9 cellular contexts compared by ENCODE assay signal in the genomic region with DNA sequence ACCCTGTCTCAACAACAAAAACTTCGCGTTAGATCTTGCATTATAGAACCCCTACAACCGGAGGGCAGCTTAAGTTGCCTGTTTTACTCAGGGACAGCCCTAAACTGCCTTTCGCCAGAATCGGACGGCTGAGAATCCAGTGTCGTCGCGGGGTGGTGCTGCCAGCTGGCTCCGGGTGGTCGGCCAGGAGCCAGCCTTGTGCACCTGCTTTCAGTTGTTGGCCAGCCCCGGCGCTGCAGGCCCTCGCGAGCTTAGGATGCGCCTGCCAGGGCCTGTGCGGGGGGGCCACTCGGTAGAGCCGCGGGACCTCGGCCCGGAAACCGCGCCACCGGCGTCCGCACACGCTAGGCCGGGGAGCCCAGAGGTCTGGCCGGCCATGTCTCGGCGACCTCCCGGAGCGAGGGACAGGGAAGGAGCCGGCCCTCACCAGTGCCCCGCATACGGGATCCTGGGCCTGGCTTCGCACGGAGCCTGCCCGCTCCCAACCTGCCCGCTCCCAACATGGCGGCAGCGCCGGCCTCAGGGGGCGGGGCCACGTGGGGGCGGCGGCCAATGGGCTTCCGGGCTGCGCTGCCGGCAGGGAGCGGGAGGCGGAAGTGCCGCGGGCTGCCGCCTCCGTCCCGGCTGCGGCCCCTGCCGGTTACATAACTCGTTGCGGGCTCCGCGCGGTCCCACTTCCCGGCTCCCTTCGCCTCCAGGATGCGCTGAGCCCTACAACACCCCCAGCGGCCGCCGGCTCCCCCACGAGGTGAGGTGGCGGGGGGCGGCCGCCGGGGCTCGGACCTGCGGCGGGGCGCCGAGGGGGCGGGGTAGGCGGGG. TPM values are rescaled to one million over a fixed set of nuclear protein-coding genes. Genes with fewer than 3 reads are reported as not detected.
DNase-seq lines count a peak whose midpoint lies in the region; ATAC-seq and TF ChIP-seq lines count a peak whose summit lies in the region.
"Had no signal": no experiment of that assay in that cellular context is flagged by ENCODE, and none has a peak within 500 bp of the region (broad histone marks: within the 10 kb centered on the region; RNA-seq: fewer than 3 reads in every experiment).

No MANE protein-coding gene starts in this region.

- peaks cover 0 to 2% (median 0%) of the 10 kb centered on the region in 7 donors for H3K9me3 Mint-ChIP-seq in CD14-positive monocyte

- H3K27me3 ChIP-seq in liver (ENCODE audit: control insufficient read depth in 4 of 4, insufficient read depth in 4 of 4, low read length in 3 of 4) = no peaks in the 10 kb centered on the region

- H3K27me3 Mint-ChIP-seq in CD14-positive monocyte (ENCODE audit: low read depth in 3 of 3) = peaks cover 0 to 3% (median 2%) of the 10 kb centered on the region in 3 donors

- TF ChIP-seq CTCF in CD14-positive monocyte (IDR thresholded peaks at IDR 0.05) (peak; percentile 56), liver (IDR thresholded peaks at IDR 0.05; ENCODE audit: low read depth, low read length, missing input control) (peak; percentile 22)

- H3K4me1 ChIP-seq in liver (ENCODE audit: control insufficient read depth in 4 of 4, insufficient read depth in 4 of 4, low read length in 3 of 4) = peaks cover 9 to 44% (median 35%) of the 10 kb centered on the region in 4 donors

- peak; percentile 3 to 51 for TF ChIP-seq RAD21 in liver (IDR thresholded peaks at IDR 0.05)

- peak overlapping the region; percentile 76 to 90 for H3K4me3 Mint-ChIP-seq in CD14-positive monocyte

- peaks cover 3 to 6% of the 10 kb centered on the region in 2 donors for H3K36me3 Mint-ChIP-seq in CD14-positive monocyte

- ATAC-seq in GM19324 (IDR thresholded peaks at IDR 0.05; ENCODE audit: low FRiP score, unreplicated experiment) = peak; percentile 83
- peak; percentile 72 for ATAC-seq in HG03460 (IDR thresholded peaks at IDR 0.05; ENCODE audit: unreplicated experiment)

- WGBS in liver = under 1% methylated on average over 83 of the region's 83 CpGs

- DNase-seq in CD14-positive monocyte (ENCODE audit: low spot score) (peak; percentile 85), NCI-H510A treated with DMSO at 0.1 percent for 48 hours (lab: John Stamatoyannopoulos, UW) (peak; percentile 55), dedifferentiated amniotic fluid mesenchymal stem cell (ENCODE audit: extremely low spot score) (peak; percentile 78)
- peak; percentile 87 for DNase-seq in activated CD4-positive, alpha-beta T cell treated with anti-CD3 and anti-CD28 coated beads, Interleukin-2, amount 50 U/mL, for 1 hour
- peak; percentile 92 for DNase-seq in stimulated activated CD4-positive, alpha-beta T cell treated with anti-CD3 and anti-CD28 coated beads, Interleukin-4, amount 100 ng/mL, for 1 hour

- intact Hi-C loops in CD14-positive monocyte (cut with micrococcal nuclease) = loop anchor here (2.0 to 10.0 kb wide), 5 partner anchors 57 to 303 kb away; partner anchors contain the start of genes ZNF174 (in 2 of the 2), ZSCAN32 (in 2 of the 2) and ZNF263 (in 1 of the 2)

- peak overlapping the region; percentile 62 to 99 (median 89) for H3K4me3 ChIP-seq in liver (ENCODE audit: low read depth in 1 of 3, low read length in 3 of 3)

- no peaks in the 10 kb centered on the region for H3K9me3 ChIP-seq in liver (ENCODE audit: control insufficient read depth in 4 of 4, low read length in 3 of 4)

- H3K27ac Mint-ChIP-seq in CD14-positive monocyte = peak overlapping the region; percentile 23 to 89 (median 80)

- peaks cover 57% of the 10 kb centered on the region for H3K4me1 Mint-ChIP-seq in CD14-positive monocyte

- H3K27ac ChIP-seq in liver (ENCODE audit: low read depth in 1 of 2, low read length in 2 of 2) = peak overlapping the region; percentile 91 to 95

- peak overlapping the region; percentile 69 to 88 for H3K9ac ChIP-seq in liver (ENCODE audit: low read depth in 1 of 2, low read length in 2 of 2)

- H3K36me3 ChIP-seq in liver (ENCODE audit: control insufficient read depth in 4 of 4, insufficient read depth in 3 of 4, low read depth in 1 of 4, low read length in 3 of 4) = no peaks in the 10 kb centered on the region

TF ChIP-seq in liver, 16 proteins besides CTCF, POLR2A, EP300 and RAD21:
- TF ChIP-seq JUND (IDR thresholded peaks at IDR 0.05) (no peak), HNF4G (IDR thresholded peaks at IDR 0.05) (no peak), TAF1 (conservative IDR thresholded peaks at IDR 0.05) (no peak), SP1 (IDR thresholded peaks at IDR 0.05) (no peak), GABPA (IDR thresholded peaks at IDR 0.05 in 1 of 2, conservative IDR thresholded peaks at IDR 0.05 in 1 of 2) (peak in 1 of 2 donors; percentile 61), RXRA (IDR thresholded peaks at IDR 0.05) (peak in 1 of 2 donors; percentile 47), FOXA1 (IDR thresholded peaks at IDR 0.05) (no peak), YY1 (IDR thresholded peaks at IDR 0.05) (peak; percentile 93), EGR1 (IDR thresholded peaks at IDR 0.05; ENCODE audit: low read depth in 2 of 2) (no peak), REST (IDR thresholded peaks at IDR 0.05) (no peak), FOXA2 (IDR thresholded peaks at IDR 0.05) (no peak), HNF4A (conservative IDR thresholded peaks at IDR 0.05) (peak in 1 of 2 donors; percentile 33)
- TF ChIP-seq, protein P1, sequence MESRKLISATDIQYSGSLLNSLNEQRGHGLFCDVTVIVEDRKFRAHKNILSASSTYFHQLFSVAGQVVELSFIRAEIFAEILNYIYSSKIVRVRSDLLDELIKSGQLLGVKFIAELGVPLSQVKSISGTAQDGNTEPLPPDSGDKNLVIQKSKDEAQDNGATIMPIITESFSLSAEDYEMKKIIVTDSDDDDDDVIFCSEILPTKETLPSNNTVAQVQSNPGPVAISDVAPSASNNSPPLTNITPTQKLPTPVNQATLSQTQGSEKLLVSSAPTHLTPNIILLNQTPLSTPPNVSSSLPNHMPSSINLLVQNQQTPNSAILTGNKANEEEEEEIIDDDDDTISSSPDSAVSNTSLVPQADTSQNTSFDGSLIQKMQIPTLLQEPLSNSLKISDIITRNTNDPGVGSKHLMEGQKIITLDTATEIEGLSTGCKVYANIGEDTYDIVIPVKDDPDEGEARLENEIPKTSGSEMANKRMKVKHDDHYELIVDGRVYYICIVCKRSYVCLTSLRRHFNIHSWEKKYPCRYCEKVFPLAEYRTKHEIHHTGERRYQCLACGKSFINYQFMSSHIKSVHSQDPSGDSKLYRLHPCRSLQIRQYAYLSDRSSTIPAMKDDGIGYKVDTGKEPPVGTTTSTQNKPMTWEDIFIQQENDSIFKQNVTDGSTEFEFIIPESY (IDR thresholded peaks at IDR 0.05) = peak; percentile 97
- TF ChIP-seq, protein P2, sequence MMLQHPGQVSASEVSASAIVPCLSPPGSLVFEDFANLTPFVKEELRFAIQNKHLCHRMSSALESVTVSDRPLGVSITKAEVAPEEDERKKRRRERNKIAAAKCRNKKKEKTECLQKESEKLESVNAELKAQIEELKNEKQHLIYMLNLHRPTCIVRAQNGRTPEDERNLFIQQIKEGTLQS (IDR thresholded peaks at IDR 0.05) = no peak

RNA-seq across cellular contexts. Expression of gene NAA60, which starts 14.2 kb away (rescaled TPM):
- polyA plus RNA-seq in CD14-positive monocyte = 10 to 100 TPM; 29.7 to 48.8 TPM
- 10 to 100 TPM; 11.3 to 21.3 TPM for total RNA-seq in liver
- 10 to 100 TPM; 29.9 to 41.3 TPM for polyA plus RNA-seq in liver

RNA-seq across cellular contexts. Expression of gene ZNF597, which starts 14.3 kb away (rescaled TPM):
- 1 to 10 TPM in 1 of 2 donors, under 1 TPM in 1; 0.98 to 1.0 TPM for polyA plus RNA-seq in CD14-positive monocyte
- 1 to 10 TPM; 1.2 to 1.7 TPM for total RNA-seq in liver
- under 1 TPM; 0.53 to 0.54 TPM for polyA plus RNA-seq in liver

RNA-seq across cellular contexts. Expression of gene C16orf90, which starts 37.6 kb away (rescaled TPM):
- polyA plus RNA-seq in CD14-positive monocyte (not detected), liver (not detected)
- total RNA-seq in liver = not detected
- total RNA-seq: subcutaneous adipose tissue had no signal

RNA-seq across cellular contexts. Expression of gene CLUAP1, which starts 43.2 kb away (rescaled TPM):
- polyA plus RNA-seq in CD14-positive monocyte (1 to 10 TPM; 5.6 to 5.9 TPM), liver (1 to 10 TPM; 3.1 to 8.1 TPM)
- 1 to 10 TPM; 4.4 to 5.2 TPM for total RNA-seq in liver

RNA-seq across cellular contexts. Expression of gene ZNF174, which starts 56.6 kb away (rescaled TPM):
- polyA plus RNA-seq in CD14-positive monocyte (1 to 10 TPM; 4.9 to 5.6 TPM), liver (1 to 10 TPM; 3.8 to 4.1 TPM)
- 1 to 10 TPM; 4.2 to 4.6 TPM for total RNA-seq in liver

Comparison
In these comparisons a context has a peak if more than half of its experiments do, and no peak if none do; other contexts are left out.
1. Peak in every context shown above with its lines: DNase-seq, ATAC-seq, H3K4me3 ChIP-seq and H3K27ac ChIP-seq.